Comparison of ENCODE assay signal across 21 cellular contexts in genomic region chr12:110171186-110171538, GRCh38.
"Had no signal": no experiment of that assay in that cellular context is flagged by ENCODE, and none has a peak within 500 bp of the region (broad histone marks: within the 10 kb centered on the region; RNA-seq: fewer than 3 reads in every experiment).

No MANE protein-coding gene starts in this region.

- H3K9ac ChIP-seq: SK-N-SH had no signal

- H3K4me3 Mint-ChIP-seq: activated CD8-positive, alpha-beta T cell treated with anti-CD3 and anti-CD28 coated beads for 36 hours; activated naive CD8-positive, alpha-beta T cell treated with anti-CD3 and anti-CD28 coated beads, Interleukin-2, amount 10 ng/mL, durations not matched to agents 7 days and 5 days; activated T-cell treated with anti-CD3 and anti-CD28 coated beads, Interleukin-2, amount 50 U/mL, for 24 hours; central memory CD8-positive, alpha-beta T cell; neural crest cell; stimulated activated effector memory CD8-positive, alpha-beta T cell treated with anti-CD3 and anti-CD28 coated beads, Interleukin-12 subunit alpha, Interleukin-12 subunit beta, amount 100 ng/mL, for 72 hours had no signal

- H3K36me3 ChIP-seq: colonic mucosa, prostate gland, right lobe of liver had no signal

- H3K4me3 ChIP-seq: body of pancreas, colonic mucosa, hepatocyte, lung, prostate gland, right lobe of liver, testis had no signal

- H3K9me3 Mint-ChIP-seq: activated CD8-positive, alpha-beta T cell treated with anti-CD3 and anti-CD28 coated beads for 36 hours; activated naive CD8-positive, alpha-beta T cell treated with anti-CD3 and anti-CD28 coated beads, Interleukin-2, amount 10 ng/mL, durations not matched to agents 7 days and 5 days; activated T-cell treated with anti-CD3 and anti-CD28 coated beads, Interleukin-2, amount 50 U/mL, for 24 hours; activated T-helper 2 cell treated with anti-CD3 and anti-CD28 coated beads, Interferon-gamma antibody, Interleukin-2, Interleukin-4, amounts not matched to agents 10 μg/mL and 5 μg/mL and 100 μg/mL, durations not matched to agents 14 hours and 24 hours and 36 hours; central memory CD8-positive, alpha-beta T cell; neural crest cell; stimulated activated effector memory CD8-positive, alpha-beta T cell treated with anti-CD3 and anti-CD28 coated beads, Interleukin-12 subunit alpha, Interleukin-12 subunit beta, amount 100 ng/mL, for 72 hours had no signal

- H3K9me3 ChIP-seq: body of pancreas, colonic mucosa, prostate gland, right lobe of liver, SK-N-SH, testis had no signal

- H3K36me3 Mint-ChIP-seq: activated naive CD8-positive, alpha-beta T cell treated with anti-CD3 and anti-CD28 coated beads, Interleukin-2, amount 10 ng/mL, durations not matched to agents 7 days and 5 days; stimulated activated effector memory CD8-positive, alpha-beta T cell treated with anti-CD3 and anti-CD28 coated beads, Interleukin-12 subunit alpha, Interleukin-12 subunit beta, amount 100 ng/mL, for 72 hours had no signal

- H3K27ac ChIP-seq: body of pancreas, colonic mucosa, hepatocyte, prostate gland, right lobe of liver, testis had no signal

- H3K27me3 Mint-ChIP-seq: activated CD8-positive, alpha-beta T cell treated with anti-CD3 and anti-CD28 coated beads for 36 hours; activated naive CD8-positive, alpha-beta T cell treated with anti-CD3 and anti-CD28 coated beads, Interleukin-2, amount 10 ng/mL, durations not matched to agents 7 days and 5 days; activated T-cell treated with anti-CD3 and anti-CD28 coated beads, Interleukin-2, amount 50 U/mL, for 24 hours; central memory CD8-positive, alpha-beta T cell had no signal

- ATAC-seq: activated CD8-positive, alpha-beta T cell treated with anti-CD3 and anti-CD28 coated beads for 36 hours; body of pancreas; left colon; right lobe of liver; stimulated activated effector memory CD8-positive, alpha-beta T cell treated with anti-CD3 and anti-CD28 coated beads, Interleukin-12 subunit alpha, Interleukin-12 subunit beta, amount 100 ng/mL, for 72 hours had no signal

- H3K4me1 ChIP-seq: colonic mucosa, prostate gland, right lobe of liver had no signal

- DNase-seq: activated CD4-positive, alpha-beta T cell treated with anti-CD3 and anti-CD28 coated beads for 48 hours; activated CD4-positive, CD25-positive, alpha-beta regulatory T cell; activated CD8-positive, alpha-beta T cell treated with anti-CD3 and anti-CD28 coated beads for 36 hours; activated naive CD4-positive, alpha-beta T cell treated with Interleukin-2 at 50 U/mL for 16 hours; activated naive CD8-positive, alpha-beta T cell treated with anti-CD3 and anti-CD28 coated beads, Interleukin-2, amount 10 ng/mL, durations not matched to agents 7 days and 5 days; activated T-cell treated with anti-CD3 and anti-CD28 coated beads, Interleukin-2, amount 50 U/mL, for 24 hours; amygdala; body of pancreas; colonic mucosa; left colon; right lobe of liver; SK-N-SH; stimulated activated CD4-positive, alpha-beta T cell treated with anti-CD3 and anti-CD28 coated beads, Interleukin-4, amount 100 ng/mL, for 24 hours; testis had no signal

- H3K27ac Mint-ChIP-seq: activated CD8-positive, alpha-beta T cell treated with anti-CD3 and anti-CD28 coated beads for 36 hours; activated naive CD8-positive, alpha-beta T cell treated with anti-CD3 and anti-CD28 coated beads, Interleukin-2, amount 10 ng/mL, durations not matched to agents 7 days and 5 days; activated T-cell treated with anti-CD3 and anti-CD28 coated beads, Interleukin-2, amount 50 U/mL, for 24 hours; activated T-helper 2 cell treated with anti-CD3 and anti-CD28 coated beads, Interferon-gamma antibody, Interleukin-2, Interleukin-4, amounts not matched to agents 10 μg/mL and 5 μg/mL and 100 μg/mL, durations not matched to agents 14 hours and 24 hours and 36 hours; stimulated activated effector memory CD8-positive, alpha-beta T cell treated with anti-CD3 and anti-CD28 coated beads, Interleukin-12 subunit alpha, Interleukin-12 subunit beta, amount 100 ng/mL, for 72 hours had no signal

- H3K27me3 ChIP-seq: body of pancreas, colonic mucosa, hepatocyte, right lobe of liver, testis had no signal

- H3K4me1 Mint-ChIP-seq: activated naive CD8-positive, alpha-beta T cell treated with anti-CD3 and anti-CD28 coated beads, Interleukin-2, amount 10 ng/mL, durations not matched to agents 7 days and 5 days; central memory CD8-positive, alpha-beta T cell; stimulated activated effector memory CD8-positive, alpha-beta T cell treated with anti-CD3 and anti-CD28 coated beads, Interleukin-12 subunit alpha, Interleukin-12 subunit beta, amount 100 ng/mL, for 72 hours had no signal
